ENCODE assay signal across 1 cellular context in genomic region chr19:50967924-50968708, GRCh38.
A peak's percentile ranks its signal among the peaks of the same experiment; 100 is the strongest.
TF ChIP-seq lines count a peak whose summit lies in the region.

No MANE protein-coding gene starts in this region.

TF ChIP-seq in endothelial cell of umbilical vein, 7 proteins besides CTCF, POLR2A, EP300 and RAD21:
- peak; percentile 28 for TF ChIP-seq FOS (IDR thresholded peaks at IDR 0.05; ENCODE audit: borderline replicate concordance, insufficient read depth, low read length)
- no peak for TF ChIP-seq MAX (IDR thresholded peaks at IDR 0.05; ENCODE audit: insufficient read depth, insufficient read length)
